8 cellular contexts compared by ENCODE assay signal in the genomic region with DNA sequence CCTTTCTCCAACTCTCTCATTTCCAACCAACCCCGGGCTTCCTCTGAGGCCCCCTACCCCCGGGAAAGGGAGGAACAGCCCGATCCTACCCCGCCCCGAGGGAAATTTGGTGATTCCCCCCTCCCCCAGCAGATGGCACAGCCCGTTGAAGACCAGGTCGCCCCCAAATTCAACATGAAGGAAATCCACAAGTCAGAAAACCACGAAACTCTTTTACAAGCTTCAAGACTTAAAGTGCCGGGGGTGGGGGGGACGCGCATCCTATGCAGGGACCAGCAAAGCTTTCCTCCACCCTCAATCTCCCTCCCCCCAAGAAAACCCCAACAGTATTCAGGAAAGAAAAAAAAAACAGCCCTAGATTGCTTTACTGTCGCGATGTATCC. TPM values are rescaled to one million over a fixed set of nuclear protein-coding genes. Genes with fewer than 3 reads are reported as not detected.
DNase-seq lines count a peak whose midpoint lies in the region; ATAC-seq and TF ChIP-seq lines count a peak whose summit lies in the region.

No MANE protein-coding gene starts in this region.

- H3K27ac Mint-ChIP-seq in activated CD4-positive, alpha-beta memory T cell treated with anti-CD3 and anti-CD28 coated beads for 36 hours = peak overlapping the region; percentile 80

- H4K20me1 ChIP-seq in hepatocyte (ENCODE audit: insufficient read depth, poor library complexity, severe bottlenecking) = peaks cover 31% of the 10 kb centered on the region

- no peaks in the 10 kb centered on the region for H3K9me3 ChIP-seq in hepatocyte (ENCODE audit: low read depth)
- H3K9me3 ChIP-seq in thoracic aorta = no peaks in the 10 kb centered on the region

- H3K9me3 Mint-ChIP-seq in activated CD4-positive, alpha-beta memory T cell treated with anti-CD3 and anti-CD28 coated beads for 36 hours = no peaks in the 10 kb centered on the region

- ATAC-seq in thoracic aorta (ENCODE audit: insufficient number of reproducible peaks, low FRiP score, low read depth) (no peak), GM19035 (IDR thresholded peaks at IDR 0.05; ENCODE audit: unreplicated experiment) (no peak), GM21529 (IDR thresholded peaks at IDR 0.05; ENCODE audit: unreplicated experiment) (no peak)

- POLR2A ChIA-PET in activated CD4-positive, alpha-beta memory T cell treated with anti-CD3 and anti-CD28 coated beads for 36 hours (lab: Charles Lee) = interaction anchor here (0.5 kb wide), 1 partner anchor 189 kb away, joined by 6 read pairs; no protein-coding TSS in a partner anchor

- H2AFZ ChIP-seq in hepatocyte = no peak overlapping the region

- peak; percentile 12 for DNase-seq in activated naive CD4-positive, alpha-beta T cell treated with Interleukin-2 at 50 U/mL for 16 hours
- DNase-seq in activated naive CD4-positive, alpha-beta T cell (lab: John Stamatoyannopoulos, UW) = no peak
- peak; percentile 29 for DNase-seq in activated CD4-positive, alpha-beta memory T cell treated with anti-CD3 and anti-CD28 coated beads for 36 hours
- DNase-seq in hepatocyte (ENCODE audit: low spot score) = no peak
- no peak for DNase-seq in thoracic aorta (ENCODE audit: low spot score)
- no peak for DNase-seq in A172 (ENCODE audit: low spot score)

- no peaks in the 10 kb centered on the region for H3K27me3 Mint-ChIP-seq in activated CD4-positive, alpha-beta memory T cell treated with anti-CD3 and anti-CD28 coated beads for 36 hours

- H3K36me3 ChIP-seq in hepatocyte (replicated peaks; ENCODE audit: insufficient read depth, low read depth) (no peaks in the 10 kb centered on the region), thoracic aorta (no peaks in the 10 kb centered on the region)

- H3K27me3 ChIP-seq in hepatocyte (no peaks in the 10 kb centered on the region), thoracic aorta (replicated peaks; ENCODE audit: insufficient read depth) (no peaks in the 10 kb centered on the region)

- H3K4me3 Mint-ChIP-seq in activated CD4-positive, alpha-beta memory T cell treated with anti-CD3 and anti-CD28 coated beads for 36 hours = peak overlapping the region; percentile 84

- intact Hi-C loops in activated CD4-positive, alpha-beta memory T cell treated with anti-CD3 and anti-CD28 coated beads for 36 hours (cut with micrococcal nuclease) = loop anchor here (1.0 to 5.0 kb wide), 2 partner anchors 45 to 58 kb away; partner anchors contain the start of genes MBD3 and UQCR11

- TF ChIP-seq CTCF in hepatocyte (IDR thresholded peaks at IDR 0.05; ENCODE audit: poor library complexity) (peak; percentile 14), thoracic aorta (IDR thresholded peaks at IDR 0.05) (no peak)

- H3K4me1 ChIP-seq in hepatocyte (ENCODE audit: insufficient read depth) = peaks cover 15% of the 10 kb centered on the region
- peaks cover 11 to 19% of the 10 kb centered on the region in 2 donors for H3K4me1 ChIP-seq in thoracic aorta (ENCODE audit: control insufficient read depth in 1 of 2, low read depth in 2 of 2)

- no peaks in the 10 kb centered on the region for H3K9me2 ChIP-seq in hepatocyte (replicated peaks; ENCODE audit: insufficient read depth)

- peaks cover 9% of the 10 kb centered on the region for H3K36me3 Mint-ChIP-seq in activated CD4-positive, alpha-beta memory T cell treated with anti-CD3 and anti-CD28 coated beads for 36 hours

- peaks cover 55% of the 10 kb centered on the region for H3K79me2 ChIP-seq in hepatocyte

- H3K27ac ChIP-seq in hepatocyte (peak overlapping the region; percentile 88), thoracic aorta (no peak overlapping the region)

- CTCF ChIA-PET in activated CD4-positive, alpha-beta memory T cell treated with anti-CD3 and anti-CD28 coated beads for 36 hours (lab: Charles Lee) = interaction anchor here (1.0 to 6.5 kb wide), 4 partner anchors 17 to 116 kb away, joined by 3 to 32 read pairs (median 4); no protein-coding TSS in a partner anchor

- H3K4me2 ChIP-seq in hepatocyte = peak overlapping the region; percentile 96

- WGBS in hepatocyte (ENCODE audit: low lambda C conversion rate, missing lambda C conversion rate) = 15% methylated on average over 13 of the region's 13 CpGs

- peaks cover 29% of the 10 kb centered on the region for H3K4me1 Mint-ChIP-seq in activated CD4-positive, alpha-beta memory T cell treated with anti-CD3 and anti-CD28 coated beads for 36 hours (ENCODE audit: low read depth)

- peak overlapping the region; percentile 98 for H3K4me3 ChIP-seq in hepatocyte
- peak overlapping the region; percentile 93 for H3K4me3 ChIP-seq in thoracic aorta

RNA-seq across cellular contexts. Expression of gene TCF3, which starts 1.8 kb away (rescaled TPM):
- 10 to 100 TPM; 88.9 to 95.5 TPM for total RNA-seq in activated CD4-positive, alpha-beta memory T cell treated with anti-CD3 and anti-CD28 coated beads for 36 hours
- total RNA-seq in hepatocyte = 67.9 and 76.7 TPM in 2 replicates
- polyA plus RNA-seq in hepatocyte = 93.7 and 125 TPM in 2 replicates
- 10 to 100 TPM; 46.0 to 52.5 TPM for total RNA-seq in thoracic aorta
- 219 and 238 TPM in 2 replicates for total RNA-seq in A172 (2014; rRNA removed; shearing (Covaris generic))

RNA-seq across cellular contexts. Expression of gene UQCR11, which starts 45.4 kb away (rescaled TPM):
- total RNA-seq in activated CD4-positive, alpha-beta memory T cell treated with anti-CD3 and anti-CD28 coated beads for 36 hours = 100 to 1,000 TPM; 266 to 277 TPM
- total RNA-seq in hepatocyte (56.6 and 57.6 TPM in 2 replicates), thoracic aorta (10 to 100 TPM; 32.7 to 51.9 TPM)
- polyA plus RNA-seq in hepatocyte = 672 and 684 TPM in 2 replicates
- 74.2 and 88.5 TPM in 2 replicates for total RNA-seq in A172 (2014; rRNA removed; shearing (Covaris generic))

RNA-seq across cellular contexts. Expression of gene MBD3, which starts 58.0 kb away (rescaled TPM):
- 10 to 100 TPM; 67.7 to 71.4 TPM for total RNA-seq in activated CD4-positive, alpha-beta memory T cell treated with anti-CD3 and anti-CD28 coated beads for 36 hours
- 84.2 and 84.5 TPM in 2 replicates for total RNA-seq in hepatocyte
- 56.3 and 66.6 TPM in 2 replicates for polyA plus RNA-seq in hepatocyte
- 100 to 1,000 TPM in 1 of 2 donors, 10 to 100 TPM in 1; 97.8 to 102 TPM for total RNA-seq in thoracic aorta
- 158 and 172 TPM in 2 replicates for total RNA-seq in A172 (2014; rRNA removed; shearing (Covaris generic))

Comparison
In these comparisons a context has a peak if more than half of its experiments do, and no peak if none do; other contexts are left out.
1. DNase-seq: peak in activated naive CD4-positive, alpha-beta T cell treated with Interleukin-2 at 50 U/mL for 16 hours (single experiment) and activated CD4-positive, alpha-beta memory T cell treated with anti-CD3 and anti-CD28 coated beads for 36 hours (single experiment); none in activated naive CD4-positive, alpha-beta T cell (0 of 4), hepatocyte (single experiment), thoracic aorta (single experiment) and A172 (single experiment).